Comparison of ENCODE assay signal across 8 cellular contexts in the genomic region with DNA sequence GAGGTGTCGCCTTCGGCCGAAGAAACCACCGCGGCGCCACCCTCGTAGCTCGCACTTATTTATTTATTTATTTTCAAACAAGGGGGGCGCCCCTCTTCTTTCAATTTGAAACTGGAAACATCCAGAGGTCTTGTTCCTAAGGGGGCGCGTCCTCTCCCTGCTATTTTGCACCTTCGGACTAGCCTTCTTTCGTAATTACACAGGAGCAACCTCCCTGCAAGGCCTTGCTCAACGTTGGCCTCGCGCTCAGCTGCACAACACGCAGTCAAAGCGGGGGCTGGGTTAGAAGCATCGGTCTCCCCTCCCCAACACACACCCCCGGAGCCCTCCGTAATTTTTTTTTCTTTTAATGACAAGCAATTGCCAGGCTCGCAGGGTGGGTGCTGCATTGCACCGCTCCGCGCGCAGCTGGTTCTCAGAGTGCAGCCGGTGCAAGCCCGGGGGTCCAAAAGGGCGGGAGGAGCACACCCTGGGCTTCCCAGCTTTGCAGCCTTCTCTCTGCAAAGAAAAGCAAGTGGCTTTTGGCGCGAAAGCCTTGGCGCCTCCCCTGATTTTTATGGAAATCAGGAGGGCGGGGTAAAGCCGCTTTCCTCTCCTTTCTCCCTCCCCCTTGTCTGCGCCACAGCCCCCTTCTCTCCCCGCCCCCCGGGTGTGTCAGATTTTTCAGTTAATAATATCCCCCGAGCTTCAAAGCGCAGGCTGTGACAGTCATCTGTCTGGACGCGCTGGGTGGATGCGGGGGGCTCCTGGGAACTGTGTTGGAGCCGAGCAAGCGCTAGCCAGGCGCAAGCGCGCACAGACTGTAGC. TPM values are rescaled to one million over a fixed set of nuclear protein-coding genes. Genes with fewer than 3 reads are reported as not detected.
DNase-seq lines count a peak whose midpoint lies in the region; ATAC-seq and TF ChIP-seq lines count a peak whose summit lies in the region.

Gene MYCN, plus strand, starts transcription at position 697 of the 807 bp plus-strand sequence. CDS start 1,515 bp downstream, outside the sequence.

- intact Hi-C loops in uterus (cut with DNase I; ENCODE audit: low total_unique reads), result no loop called here

- H3K36me3 ChIP-seq in neural progenitor cell, result no peaks in the 10 kb centered on the region
- no peaks in the 10 kb centered on the region for H3K36me3 ChIP-seq in uterus

- H3K9me3 Mint-ChIP-seq in activated naive CD4-positive, alpha-beta T cell treated with anti-CD3 and anti-CD28 coated beads, Interleukin-2, amount 50 U/mL, for 72 hours, result no peaks in the 10 kb centered on the region
- peaks cover 23% of the 10 kb centered on the region for H3K9me3 Mint-ChIP-seq in glutamatergic neuron (ENCODE audit: unreplicated experiment)
- H3K9me3 Mint-ChIP-seq in neural progenitor cell, result peaks cover 4% of the 10 kb centered on the region

- no peak within 1 kb of the TSS for H3K27ac Mint-ChIP-seq in activated naive CD4-positive, alpha-beta T cell treated with anti-CD3 and anti-CD28 coated beads, Interleukin-2, amount 50 U/mL, for 72 hours
- H3K27ac Mint-ChIP-seq in glutamatergic neuron (ENCODE audit: unreplicated experiment), result peak within 1 kb of the TSS; percentile 96
- peak within 1 kb of the TSS; percentile 81 for H3K27ac Mint-ChIP-seq in neural progenitor cell

- TF ChIP-seq CTCF in glutamatergic neuron (IDR thresholded peaks at IDR 0.05; ENCODE audit: partially characterized antibody, unreplicated experiment), result peak; percentile 24
- peak; percentile 87 for TF ChIP-seq CTCF in neural progenitor cell (IDR thresholded peaks at IDR 0.05)
- peak in 2 of 4 experiments; percentile 55 to 60 for TF ChIP-seq CTCF in uterus (IDR thresholded peaks at IDR 0.05)

- peak; percentile 84 for DNase-seq in Daoy (ENCODE audit: low read depth)
- peak; percentile 59 for DNase-seq in NCI-H510A treated with DMSO at 0.1 percent for 48 hours (lab: John Stamatoyannopoulos, UW)
- DNase-seq in activated naive CD4-positive, alpha-beta T cell treated with anti-CD3 and anti-CD28 coated beads, Interleukin-2, amount 50 U/mL, for 72 hours (ENCODE audit: low spot score in 2 of 2), result peak in 1 of 2 donors; percentile 58
- peak; percentile 88 for DNase-seq in glutamatergic neuron
- DNase-seq in neural progenitor cell (ENCODE audit: low spot score), result peak; percentile 95
- peak; percentile 40 to 60 for DNase-seq in uterus

- H2AFZ ChIP-seq in neural progenitor cell (replicated peaks), result peak within 1 kb of the TSS; percentile 35

- H3K36me3 Mint-ChIP-seq in activated naive CD4-positive, alpha-beta T cell treated with anti-CD3 and anti-CD28 coated beads, Interleukin-2, amount 50 U/mL, for 72 hours, result peaks cover 0 to 5% of the 10 kb centered on the region in 2 donors
- peaks cover under 1% of the 10 kb centered on the region for H3K36me3 Mint-ChIP-seq in glutamatergic neuron (ENCODE audit: unreplicated experiment)
- H3K36me3 Mint-ChIP-seq in neural progenitor cell, result peaks cover 17% of the 10 kb centered on the region

- no peak for TF ChIP-seq POLR2A in uterus (IDR thresholded peaks at IDR 0.05)

- H4K20me1 ChIP-seq in neural progenitor cell (ENCODE audit: low read depth), result peaks cover 22% of the 10 kb centered on the region

- ATAC-seq in HG02642 (IDR thresholded peaks at IDR 0.05; ENCODE audit: poor library complexity, unreplicated experiment), result peak; percentile 11
- peak; percentile 30 to 65 for ATAC-seq in activated naive CD4-positive, alpha-beta T cell treated with anti-CD3 and anti-CD28 coated beads, Interleukin-2, amount 50 U/mL, for 72 hours
- ATAC-seq in GM21576 (IDR thresholded peaks at IDR 0.05; ENCODE audit: unreplicated experiment), result no peak

- H3K4me1 Mint-ChIP-seq in glutamatergic neuron (ENCODE audit: low read depth, unreplicated experiment) (peaks cover 12% of the 10 kb centered on the region), neural progenitor cell (peaks cover 36% of the 10 kb centered on the region)

- H3K4me3 ChIP-seq in neural progenitor cell (peak within 1 kb of the TSS; percentile 78), uterus (peak within 1 kb of the TSS; percentile 30 to 44)

- peaks cover 48% of the 10 kb centered on the region for H3K79me2 ChIP-seq in neural progenitor cell (ENCODE audit: low read depth)

- H3K9me3 ChIP-seq in neural progenitor cell (ENCODE audit: low read depth) (no peaks in the 10 kb centered on the region), uterus (no peaks in the 10 kb centered on the region)

- H3K4me3 Mint-ChIP-seq in glutamatergic neuron (ENCODE audit: unreplicated experiment), result peak within 1 kb of the TSS; percentile 94
- H3K4me3 Mint-ChIP-seq in neural progenitor cell, result peak within 1 kb of the TSS; percentile 98

- H3K4me1 ChIP-seq in neural progenitor cell (peaks cover 23% of the 10 kb centered on the region), uterus (peaks cover 0 to 18% of the 10 kb centered on the region in 2 donors)

- H3K27ac ChIP-seq in neural progenitor cell (peak within 1 kb of the TSS; percentile 51), uterus (no peak within 1 kb of the TSS)

- no peaks in the 10 kb centered on the region for H3K27me3 ChIP-seq in neural progenitor cell
- peaks cover 3 to 7% of the 10 kb centered on the region in 2 donors for H3K27me3 ChIP-seq in uterus

- H3F3A ChIP-seq in neural progenitor cell (ENCODE audit: low read depth), result peaks cover 35% of the 10 kb centered on the region

- peak within 1 kb of the TSS; percentile 28 for H3K9ac ChIP-seq in neural progenitor cell

- H3K27me3 Mint-ChIP-seq in glutamatergic neuron (ENCODE audit: unreplicated experiment), result peaks cover 18% of the 10 kb centered on the region
- H3K27me3 Mint-ChIP-seq in neural progenitor cell (ENCODE audit: insufficient read depth, low read depth), result peaks cover 8% of the 10 kb centered on the region

- peak within 1 kb of the TSS; percentile 90 for H3K4me2 ChIP-seq in neural progenitor cell

RNA-seq across cellular contexts. Expression of gene MYCN, which starts in this region (rescaled TPM):
- 0.23 and 0.36 TPM in 2 replicates for total RNA-seq in Daoy (2014; rRNA removed; shearing (Covaris generic))
- total RNA-seq in activated naive CD4-positive, alpha-beta T cell treated with anti-CD3 and anti-CD28 coated beads, Interleukin-2, amount 50 U/mL, for 72 hours, result not detected
- total RNA-seq in glutamatergic neuron (ENCODE audit: unreplicated experiment) (43.8 TPM), neural progenitor cell (ENCODE audit: low replicate concordance) (24.7 and 26.7 TPM in 2 replicates), uterus (1 to 10 TPM in 3 of 4 donors, not detected in 1; 1.3 to 4.1 (median 1.9) TPM)

Comparison
In these comparisons a context has a peak if more than half of its experiments do, and no peak if none do; other contexts are left out.
1. Peak in DNase-seq in Daoy; RNA of the gene not detected or under 1 TPM.
2. Peak in ATAC-seq in activated naive CD4-positive, alpha-beta T cell treated with anti-CD3 and anti-CD28 coated beads, Interleukin-2, amount 50 U/mL, for 72 hours; RNA of the gene not detected or under 1 TPM.
3. H3K27ac Mint-ChIP-seq: peak in glutamatergic neuron (single experiment) and neural progenitor cell (single experiment); none in activated naive CD4-positive, alpha-beta T cell treated with anti-CD3 and anti-CD28 coated beads, Interleukin-2, amount 50 U/mL, for 72 hours (0 of 2).